ENCODE assay signal across 26 cellular contexts in the genomic region with DNA sequence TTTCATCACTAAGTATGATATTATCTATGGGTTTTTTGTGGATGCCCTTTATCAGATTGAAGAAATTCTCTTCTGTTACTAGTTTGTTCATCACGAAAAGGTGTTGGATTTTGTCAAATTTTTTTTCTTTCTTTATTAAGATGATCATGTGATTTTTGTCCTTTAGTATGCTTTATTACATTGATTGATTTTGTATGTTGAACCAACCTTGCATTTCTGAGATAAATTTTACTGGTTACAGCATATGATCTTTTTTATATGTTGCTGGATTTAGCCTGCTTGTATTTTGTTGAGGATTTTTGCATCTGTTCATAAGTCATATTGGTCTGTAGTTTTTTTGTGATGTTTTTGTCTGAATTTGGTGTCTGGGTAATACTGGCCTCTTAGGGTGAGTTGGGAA.
"Had no signal": no experiment of that assay in that cellular context is flagged by ENCODE, and none has a peak within 500 bp of the region (broad histone marks: within the 10 kb centered on the region; RNA-seq: fewer than 3 reads in every experiment).

No MANE protein-coding gene starts in this region.

- H3K4me1 Mint-ChIP-seq: nephron had no signal

- DNase-seq: activated CD4-positive, alpha-beta T cell treated with anti-CD3 and anti-CD28 coated beads, Interleukin-2, amount 10 ng/mL, durations not matched to agents 24 days and 14 days; activated CD4-positive, CD25-positive, alpha-beta regulatory T cell treated with anti-CD3 and anti-CD28 coated beads, Interleukin-2, amount 50 U/mL, for 72 hours; activated CD8-positive, alpha-beta T cell treated with anti-CD3 and anti-CD28 coated beads for 36 hours; activated gamma-delta T cell; anterior cingulate cortex; effector CD8-positive, alpha-beta T cell; erythroblast; gastrocnemius medialis; glutamatergic neuron; left lung; lower lobe of right lung; mesenchymal stem cell; ovary; right lobe of liver; stimulated activated CD4-positive, alpha-beta T cell treated with anti-CD3 and anti-CD28 coated beads, Interleukin-4, amount 100 ng/mL, for 1 hour; stimulated activated naive CD8-positive, alpha-beta T cell treated with anti-CD3 and anti-CD28 coated beads, Interleukin-15, amount 100 ng/mL, for 72 hours; substantia nigra; SW 1271; T-helper 17 cell; T1000; upper lobe of left lung; WERI-Rb-1 had no signal

- H3K27me3 Mint-ChIP-seq: activated CD4-positive, alpha-beta T cell treated with anti-CD3 and anti-CD28 coated beads, Interleukin-2, amount 10 ng/mL, durations not matched to agents 24 days and 14 days; activated CD8-positive, alpha-beta T cell treated with anti-CD3 and anti-CD28 coated beads for 36 hours; activated naive CD4-positive, alpha-beta T cell treated with anti-CD3 and anti-CD28 coated beads, Interleukin-2, amount 50 U/mL, for 24 hours; central memory CD8-positive, alpha-beta T cell; progenitor cell of endocrine pancreas; stimulated activated naive CD8-positive, alpha-beta T cell treated with anti-CD3 and anti-CD28 coated beads, Interleukin-15, amount 100 ng/mL, for 72 hours; T-helper 17 cell had no signal

- ATAC-seq: activated CD8-positive, alpha-beta T cell treated with anti-CD3 and anti-CD28 coated beads for 36 hours; gastrocnemius medialis; left lung; lower lobe of right lung; right lobe of liver; stimulated activated naive CD8-positive, alpha-beta T cell treated with anti-CD3 and anti-CD28 coated beads, Interleukin-15, amount 100 ng/mL, for 72 hours; T-helper 17 cell had no signal

- H3K4me3 Mint-ChIP-seq: activated CD4-positive, alpha-beta T cell treated with anti-CD3 and anti-CD28 coated beads, Interleukin-2, amount 10 ng/mL, durations not matched to agents 24 days and 14 days; activated CD8-positive, alpha-beta T cell treated with anti-CD3 and anti-CD28 coated beads for 36 hours; activated naive CD4-positive, alpha-beta T cell treated with anti-CD3 and anti-CD28 coated beads, Interleukin-2, amount 50 U/mL, for 24 hours; central memory CD8-positive, alpha-beta T cell; nephron; stimulated activated naive CD8-positive, alpha-beta T cell treated with anti-CD3 and anti-CD28 coated beads, Interleukin-15, amount 100 ng/mL, for 72 hours; T-helper 17 cell had no signal

- H3K27ac Mint-ChIP-seq: activated CD4-positive, alpha-beta T cell treated with anti-CD3 and anti-CD28 coated beads, Interleukin-2, amount 10 ng/mL, durations not matched to agents 24 days and 14 days; activated CD8-positive, alpha-beta T cell treated with anti-CD3 and anti-CD28 coated beads for 36 hours; activated naive CD4-positive, alpha-beta T cell treated with anti-CD3 and anti-CD28 coated beads, Interleukin-2, amount 50 U/mL, for 24 hours; nephron; progenitor cell of endocrine pancreas; stimulated activated naive CD8-positive, alpha-beta T cell treated with anti-CD3 and anti-CD28 coated beads, Interleukin-15, amount 100 ng/mL, for 72 hours; T-helper 17 cell had no signal

- H3K9me3 Mint-ChIP-seq: activated naive CD4-positive, alpha-beta T cell treated with anti-CD3 and anti-CD28 coated beads, Interleukin-2, amount 50 U/mL, for 24 hours; central memory CD8-positive, alpha-beta T cell; stimulated activated naive CD8-positive, alpha-beta T cell treated with anti-CD3 and anti-CD28 coated beads, Interleukin-15, amount 100 ng/mL, for 72 hours had no signal
